8 cellular contexts compared by ENCODE assay signal in genomic region chr6:32196682-32197616, GRCh38. TPM values are rescaled to one million over a fixed set of nuclear protein-coding genes. Genes with fewer than 3 reads are reported as not detected.
DNase-seq lines count a peak whose midpoint lies in the region; ATAC-seq and TF ChIP-seq lines count a peak whose summit lies in the region.

No MANE protein-coding gene starts in this region.

- H3K9ac ChIP-seq in endocrine pancreas (ENCODE audit: control insufficient read depth, insufficient read depth, low read length) = peak overlapping the region; percentile 97

- H3K27me3 ChIP-seq in endocrine pancreas (ENCODE audit: control insufficient read depth, insufficient read depth, low read length) (no peaks in the 10 kb centered on the region), muscle layer of duodenum (ENCODE audit: low read depth, low read length) (no peaks in the 10 kb centered on the region)

- peak; percentile 22 for TF ChIP-seq CTCF in GM10266 (IDR thresholded peaks at IDR 0.05; ENCODE audit: control insufficient read depth, insufficient read depth, low read depth, missing control alignments)

- ATAC-seq in GM18907 (IDR thresholded peaks at IDR 0.05; ENCODE audit: unreplicated experiment) = no peak

- DNase-seq in GM10266 (ENCODE audit: extremely low spot score) (no peak), RPMI7951 (ENCODE audit: low read depth) (peak; percentile 57), GM19238 (ENCODE audit: insufficient read length, low spot score) (no peak), dedifferentiated amniotic fluid mesenchymal stem cell (ENCODE audit: extremely low spot score) (no peak), H4 (ENCODE audit: low spot score) (no peak)

- H3K4me1 ChIP-seq in endocrine pancreas (ENCODE audit: control insufficient read depth, insufficient read depth, low read length) (peaks cover 4% of the 10 kb centered on the region), muscle layer of duodenum (ENCODE audit: control insufficient read depth in 1 of 2, insufficient read depth in 2 of 2, low read length in 2 of 2) (peaks cover 12 to 16% of the 10 kb centered on the region in 2 donors)

- peak overlapping the region; percentile 100 for H3K27ac ChIP-seq in muscle layer of duodenum (ENCODE audit: low read length)

- H3K36me3 ChIP-seq in endocrine pancreas (ENCODE audit: control insufficient read depth, insufficient read depth, low read length) = no peaks in the 10 kb centered on the region
- peaks cover 0 to 6% of the 10 kb centered on the region in 2 donors for H3K36me3 ChIP-seq in muscle layer of duodenum (ENCODE audit: control insufficient read depth in 1 of 2, insufficient read depth in 2 of 2, low read length in 2 of 2)

- H3K9me3 ChIP-seq in endocrine pancreas (ENCODE audit: control insufficient read depth, low read length) = no peaks in the 10 kb centered on the region
- H3K9me3 ChIP-seq in muscle layer of duodenum (ENCODE audit: control insufficient read depth in 1 of 2, low read length in 2 of 2) = no peaks in the 10 kb centered on the region

- H3K4me3 ChIP-seq in endocrine pancreas (ENCODE audit: control insufficient read depth, insufficient read depth, low read length) (no peak overlapping the region), muscle layer of duodenum (ENCODE audit: low read depth in 1 of 2, low read length in 2 of 2) (peak overlapping the region; percentile 72 to 83)

RNA-seq across cellular contexts. Expression of gene GPSM3, which starts 4.5 kb away (rescaled TPM):
- total RNA-seq in RPMI7951 (2014; rRNA removed; shearing (Covaris generic)) = 4.1 and 5.8 TPM in 2 replicates
- total RNA-seq in H4 (2014; rRNA removed; shearing (Covaris generic)) = 3.2 and 3.9 TPM in 2 replicates

RNA-seq across cellular contexts. Expression of gene PBX2, which starts 6.9 kb away (rescaled TPM):
- 14.4 and 15.7 TPM in 2 replicates for total RNA-seq in RPMI7951 (2014; rRNA removed; shearing (Covaris generic))
- total RNA-seq in H4 (2014; rRNA removed; shearing (Covaris generic)) = 14.3 and 17.4 TPM in 2 replicates

RNA-seq across cellular contexts. Expression of gene AGER, which starts 12.9 kb away (rescaled TPM):
- total RNA-seq in RPMI7951 (2014; rRNA removed; shearing (Covaris generic)) = 0.98 and 1.6 TPM in 2 replicates
- 0.41 TPM in 1 of 2 replicates, not detected in the other for total RNA-seq in H4 (2014; rRNA removed; shearing (Covaris generic))

RNA-seq across cellular contexts. Expression of gene RNF5, which starts 18.7 kb away (rescaled TPM):
- 106 and 113 TPM in 2 replicates for total RNA-seq in RPMI7951 (2014; rRNA removed; shearing (Covaris generic))
- 55.7 and 56.9 TPM in 2 replicates for total RNA-seq in H4 (2014; rRNA removed; shearing (Covaris generic))

RNA-seq across cellular contexts. Expression of gene AGPAT1, which starts 21.1 kb away (rescaled TPM):
- 59.4 and 82.3 TPM in 2 replicates for total RNA-seq in RPMI7951 (2014; rRNA removed; shearing (Covaris generic))
- total RNA-seq in H4 (2014; rRNA removed; shearing (Covaris generic)) = 45.6 and 51.3 TPM in 2 replicates
